18 cellular contexts compared by ENCODE assay signal in the genomic region with DNA sequence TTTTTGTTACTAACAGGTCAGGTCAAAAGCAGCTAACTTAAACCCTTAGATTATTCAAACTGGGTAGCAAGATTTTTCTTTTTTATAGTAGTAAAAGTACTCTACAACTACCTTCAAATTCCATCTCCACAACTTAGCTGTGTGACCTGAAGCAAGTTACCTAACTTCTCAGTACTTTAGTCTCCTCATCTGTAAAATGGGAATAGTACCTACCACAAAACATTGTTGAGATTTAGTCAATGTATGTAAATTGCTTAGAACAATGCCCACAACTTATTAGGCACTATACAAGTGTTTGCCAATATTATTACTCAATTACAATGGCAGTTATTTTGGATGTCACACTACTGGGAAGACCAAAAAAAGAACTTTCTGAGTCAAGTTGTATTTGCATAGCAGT. TPM values are rescaled to one million over a fixed set of nuclear protein-coding genes. Genes with fewer than 3 reads are reported as not detected.
DNase-seq lines count a peak whose midpoint lies in the region; ATAC-seq and TF ChIP-seq lines count a peak whose summit lies in the region.
"Had no signal": no experiment of that assay in that cellular context is flagged by ENCODE, and none has a peak within 500 bp of the region (broad histone marks: within the 10 kb centered on the region; RNA-seq: fewer than 3 reads in every experiment).

No MANE protein-coding gene starts in this region.

- no peak overlapping the region for H3K9ac ChIP-seq in HUES48 (ENCODE audit: low read depth, low read length)

- peaks cover 19% of the 10 kb centered on the region for H3K4me1 ChIP-seq in HUES48 (ENCODE audit: control insufficient read depth, insufficient read depth, low read length)

- H3K36me3 Mint-ChIP-seq in activated T-cell treated with anti-CD3 and anti-CD28 coated beads, Interleukin-2, amount 50 U/mL, for 4 hours (ENCODE audit: insufficient read depth): peaks cover 29% of the 10 kb centered on the region
- H3K36me3 Mint-ChIP-seq in activated naive CD8-positive, alpha-beta T cell: peaks cover 22% of the 10 kb centered on the region
- peaks cover 44% of the 10 kb centered on the region for H3K36me3 Mint-ChIP-seq in neural crest cell (ENCODE audit: low read depth)

- H3K4me1 Mint-ChIP-seq in activated T-cell treated with anti-CD3 and anti-CD28 coated beads, Interleukin-2, amount 50 U/mL, for 4 hours (ENCODE audit: low read depth): peaks cover 52% of the 10 kb centered on the region
- peaks cover 61% of the 10 kb centered on the region for H3K4me1 Mint-ChIP-seq in activated naive CD8-positive, alpha-beta T cell (ENCODE audit: low read depth)
- H3K4me1 Mint-ChIP-seq in neural crest cell: peaks cover 49% of the 10 kb centered on the region

- ATAC-seq in activated T-cell treated with anti-CD3 and anti-CD28 coated beads, Interleukin-2, amount 50 U/mL, for 4 hours: no peak
- no peak for ATAC-seq in HG03342 (IDR thresholded peaks at IDR 0.05; ENCODE audit: unreplicated experiment)
- ATAC-seq: foreskin keratinocyte, sciatic nerve had no signal

- H3K27me3 Mint-ChIP-seq in activated T-cell treated with anti-CD3 and anti-CD28 coated beads, Interleukin-2, amount 50 U/mL, for 4 hours (ENCODE audit: low read depth): no peaks in the 10 kb centered on the region
- H3K27me3 Mint-ChIP-seq in activated naive CD8-positive, alpha-beta T cell: no peaks in the 10 kb centered on the region
- no peaks in the 10 kb centered on the region for H3K27me3 Mint-ChIP-seq in neural crest cell (ENCODE audit: low read depth)
- H3K27me3 Mint-ChIP-seq: type B pancreatic cell had no signal

- H3K9me3 ChIP-seq in HUES48 (ENCODE audit: control insufficient read depth, insufficient read depth, low read length): peaks cover 9% of the 10 kb centered on the region

- no peak for TF ChIP-seq CTCF in neural crest cell (conservative IDR thresholded peaks at IDR 0.05)

- no peaks in the 10 kb centered on the region for H3K9me3 Mint-ChIP-seq in activated T-cell treated with anti-CD3 and anti-CD28 coated beads, Interleukin-2, amount 50 U/mL, for 4 hours
- no peaks in the 10 kb centered on the region for H3K9me3 Mint-ChIP-seq in activated naive CD8-positive, alpha-beta T cell (ENCODE audit: low read depth)
- peaks cover 5% of the 10 kb centered on the region for H3K9me3 Mint-ChIP-seq in neural crest cell
- H3K9me3 Mint-ChIP-seq: type B pancreatic cell had no signal

- DNase-seq in activated T-cell treated with anti-CD3 and anti-CD28 coated beads, Interleukin-2, amount 50 U/mL, for 4 hours: no peak
- no peak for DNase-seq in activated T-cell treated with anti-CD3 and anti-CD28 coated beads, Interleukin-2, amount 50 U/mL, for 48 hours
- DNase-seq in neural crest cell (ENCODE audit: low read depth, low spot score): no peak
- DNase-seq in DMS153 (lab: John Stamatoyannopoulos, UW): no peak
- no peak for DNase-seq in stimulated activated CD4-positive, alpha-beta T cell treated with anti-CD3 and anti-CD28 coated beads, Interleukin-12 subunit alpha, Interleukin-12 subunit beta, amount 100 ng/mL, for 4 hours
- DNase-seq: activated CD8-positive, alpha-beta memory T cell treated with anti-CD3 and anti-CD28 coated beads for 24 hours; cerebellar nuclear complex; foreskin keratinocyte; IMR-90; NCI-H1105 treated with DMSO at 0.1 percent for 48 hours; NCI-H2171 treated with DMSO at 0.1 percent for 48 hours; SIG-M5; stimulated activated CD4-positive, alpha-beta T cell treated with anti-CD3 and anti-CD28 coated beads, Interleukin-4, amount 100 ng/mL, for 24 hours had no signal

- peaks cover 11% of the 10 kb centered on the region for H3K36me3 ChIP-seq in HUES48 (ENCODE audit: control insufficient read depth, insufficient read depth, low read length)

- no peak overlapping the region for H3K27ac ChIP-seq in HUES48 (ENCODE audit: low read depth, low read length)
- H3K27ac ChIP-seq: foreskin keratinocyte had no signal

- peaks cover 16% of the 10 kb centered on the region for H3K27me3 ChIP-seq in HUES48 (ENCODE audit: control insufficient read depth, insufficient read depth, low read length)
- H3K27me3 ChIP-seq: foreskin keratinocyte had no signal

- H3K27ac Mint-ChIP-seq in activated naive CD8-positive, alpha-beta T cell: no peak overlapping the region
- no peak overlapping the region for H3K27ac Mint-ChIP-seq in neural crest cell (ENCODE audit: unreplicated experiment)
- H3K27ac Mint-ChIP-seq: type B pancreatic cell had no signal

- H3K4me3 ChIP-seq in HUES48 (ENCODE audit: low read depth, low read length): peak overlapping the region; percentile 32; the same call in 1 of the 2 replicates

- H3K4me3 Mint-ChIP-seq in activated T-cell treated with anti-CD3 and anti-CD28 coated beads, Interleukin-2, amount 50 U/mL, for 4 hours: peak overlapping the region; percentile 33
- peak overlapping the region; percentile 95 for H3K4me3 Mint-ChIP-seq in activated naive CD8-positive, alpha-beta T cell
- peak overlapping the region; percentile 51 for H3K4me3 Mint-ChIP-seq in neural crest cell

RNA-seq across cellular contexts. Expression of gene TASOR, which starts 3.0 kb away (rescaled TPM):
- 10 to 100 TPM; 44.8 to 51.1 (median 45.3) TPM for total RNA-seq in activated T-cell treated with anti-CD3 and anti-CD28 coated beads, Interleukin-2, amount 50 U/mL, for 4 hours
- total RNA-seq in neural crest cell: 62.2 and 62.7 TPM in 2 replicates

Comparison
In these comparisons a context has a peak if more than half of its experiments do, and no peak if none do; other contexts are left out.
1. H3K4me3 Mint-ChIP-seq: peak in every context shown above with its lines; median percentile 95 in activated naive CD8-positive, alpha-beta T cell; 51 in neural crest cell; 33 in activated T-cell treated with anti-CD3 and anti-CD28 coated beads, Interleukin-2, amount 50 U/mL, for 4 hours.